Comparison of ENCODE assay signal across 21 cellular contexts in genomic region chr1:17451731-17452130, GRCh38. TPM values are rescaled to one million over a fixed set of nuclear protein-coding genes. Genes with fewer than 3 reads are reported as not detected.
DNase-seq lines count a peak whose midpoint lies in the region; ATAC-seq, FAIRE-seq and TF ChIP-seq lines count a peak whose summit lies in the region.
"Had no signal": no experiment of that assay in that cellular context is flagged by ENCODE, and none has a peak within 500 bp of the region (broad histone marks: within the 10 kb centered on the region; RNA-seq: fewer than 3 reads in every experiment).

No MANE protein-coding gene starts in this region.

- no peaks in the 10 kb centered on the region for H3K9me3 ChIP-seq in kidney (ENCODE audit: control insufficient read depth in 1 of 2, low read length in 2 of 2)
- H3K9me3 ChIP-seq: BE2C had no signal

- ATAC-seq in HG02938 (IDR thresholded peaks at IDR 0.05; ENCODE audit: unreplicated experiment), result no peak

- intact Hi-C loops in kidney (cut with DNase I), result no loop called here

- H3K4me3 ChIP-seq in kidney (ENCODE audit: low read length in 2 of 2), result no peak overlapping the region
- H3K4me3 ChIP-seq: GM23248 had no signal

- H3K4me1 ChIP-seq in kidney (ENCODE audit: control insufficient read depth in 1 of 2, insufficient read depth in 1 of 2, low read depth in 1 of 2, low read length in 2 of 2), result no peaks in the 10 kb centered on the region
- H3K4me1 ChIP-seq: BE2C had no signal

- no peak overlapping the region for H3K9ac ChIP-seq in kidney (ENCODE audit: low read length in 2 of 2)
- H3K9ac ChIP-seq: GM23248 had no signal

- DNase-seq in M059J (ENCODE audit: low read depth) (peak; percentile 14), astrocyte of the hippocampus (ENCODE audit: low read depth, low spot score) (peak; percentile 58), kidney (peak; percentile 25), HCEC 1CT (no peak), putamen (ENCODE audit: low spot score) (no peak)
- DNase-seq in stimulated activated CD4-positive, alpha-beta T cell treated with anti-CD3 and anti-CD28 coated beads, Interleukin-4, amount 100 ng/mL, for 4 hours, result no peak
- DNase-seq: BE2C; CD4-positive, CD25-positive, alpha-beta regulatory T cell; COR-L47; DMS79; GM23248; Kasumi-1; MM.1S; NCI-H1048; NCI-H1417 treated with DMSO at 0.1 percent for 48 hours; NCI-H187; NCI-H226; NCI-H510A treated with DMSO at 0.1 percent for 48 hours; NCI-H748 treated with DMSO at 0.1 percent for 48 hours; SIG-M5 had no signal

- no peak for FAIRE-seq in kidney (lab: Jason Lieb, UNC)

- no peak for TF ChIP-seq CTCF in kidney (IDR thresholded peaks at IDR 0.05; ENCODE audit: borderline replicate concordance, extremely low read depth, insufficient read depth)

- no peak overlapping the region for H3K27ac ChIP-seq in kidney (ENCODE audit: low read depth in 2 of 2, low read length in 2 of 2)
- H3K27ac ChIP-seq: GM23248 had no signal

- H3K36me3 ChIP-seq in kidney (ENCODE audit: control insufficient read depth in 1 of 2, insufficient read depth in 2 of 2, low read length in 2 of 2), result no peaks in the 10 kb centered on the region
- H3K36me3 ChIP-seq: BE2C had no signal

RNA-seq across cellular contexts. Expression of gene RCC2, which starts 12.3 kb away (rescaled TPM):
- total RNA-seq in M059J (2014; rRNA removed; shearing (Covaris generic)), result 87.4 and 135 TPM in 2 replicates
- total RNA-seq in kidney, result 46.8 TPM
- 16.1 TPM for polyA plus RNA-seq in kidney (ENCODE audit: insufficient read depth, low read depth, low replicate concordance)

Comparison
In these comparisons a context has a peak if more than half of its experiments do, and no peak if none do; other contexts are left out.
1. DNase-seq: peak in M059J (single experiment), astrocyte of the hippocampus (single experiment) and kidney (single experiment); none in HCEC 1CT (single experiment), stimulated activated CD4-positive, alpha-beta T cell treated with anti-CD3 and anti-CD28 coated beads, Interleukin-4, amount 100 ng/mL, for 4 hours (0 of 2) and putamen (single experiment).